Comparison of ENCODE assay signal across 8 cellular contexts in the genomic region with DNA sequence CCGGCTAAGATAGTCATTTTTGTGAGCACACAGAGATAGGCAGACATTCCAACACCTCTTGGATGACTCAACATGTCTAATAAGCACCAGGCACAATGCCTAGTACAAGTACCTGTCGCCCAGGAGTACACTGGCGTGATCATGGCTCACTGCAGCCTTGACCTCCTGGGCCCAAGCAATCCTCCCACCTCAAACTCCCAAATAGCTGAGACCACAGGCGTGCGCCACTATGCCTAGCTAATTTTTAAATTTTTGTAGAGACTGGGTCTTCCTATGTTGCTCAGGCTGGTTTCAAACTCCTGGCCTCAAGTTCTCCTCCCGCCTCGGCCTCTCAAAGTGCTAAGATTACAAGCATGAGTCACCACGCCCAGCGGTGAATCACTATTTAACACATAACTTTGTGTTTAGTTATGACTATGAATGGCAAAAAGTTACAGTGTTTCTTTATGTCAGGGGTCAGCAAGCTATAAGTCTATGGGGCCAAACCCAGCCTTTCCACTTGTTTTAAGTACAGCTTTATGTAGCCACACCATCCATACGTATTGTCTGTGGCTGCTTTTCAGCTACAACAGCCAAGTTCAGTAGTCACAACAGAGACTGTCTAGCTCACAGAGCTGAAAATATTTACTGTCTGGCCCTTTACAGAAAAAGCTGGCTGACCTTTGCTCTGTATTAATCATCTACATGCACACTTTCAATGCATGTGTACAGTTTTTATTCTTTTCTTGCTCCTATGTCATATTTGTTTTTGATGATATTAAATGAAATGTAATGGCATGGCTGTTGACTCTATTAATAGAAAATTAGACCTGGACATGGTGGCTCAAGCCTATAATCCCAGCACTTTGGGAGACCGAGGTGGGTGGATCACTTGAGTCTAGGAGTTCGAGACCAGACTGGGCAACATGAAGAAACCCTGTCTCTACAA. TPM values are rescaled to one million over a fixed set of nuclear protein-coding genes. Genes with fewer than 3 reads are reported as not detected.
DNase-seq lines count a peak whose midpoint lies in the region; ATAC-seq lines count a peak whose summit lies in the region.

No MANE protein-coding gene starts in this region.

- peak; percentile 82 for ATAC-seq in activated CD8-positive, alpha-beta memory T cell treated with anti-CD3 and anti-CD28 coated beads, Interleukin-2, amount 10 ng/mL, durations not matched to agents 7 days and 5 days
- ATAC-seq in stimulated activated memory B cell treated with anti-CD40 and anti-IgM and Interleukin-4, amounts not matched to agents 10 μg/mL and 1 μg/mL and 100 μg/mL, for 72 hours: no peak
- ATAC-seq in HG03159 (IDR thresholded peaks at IDR 0.05; ENCODE audit: unreplicated experiment): no peak

- CTCF ChIA-PET in activated CD8-positive, alpha-beta memory T cell treated with anti-CD3 and anti-CD28 coated beads, Interleukin-2, amount 10 ng/mL, durations not matched to agents 7 days and 5 days (lab: Charles Lee): interaction anchor here (0.8 to 3.2 kb wide), 5 partner anchors 11 to 334 kb away, joined by 3 to 9 read pairs (median 3); partner anchors contain the start of gene HYCC2

- H3K4me3 Mint-ChIP-seq in activated CD8-positive, alpha-beta memory T cell treated with anti-CD3 and anti-CD28 coated beads, Interleukin-2, amount 10 ng/mL, durations not matched to agents 7 days and 5 days: no peak overlapping the region
- H3K4me3 Mint-ChIP-seq in stimulated activated memory B cell treated with anti-CD40 and anti-IgM and Interleukin-4, amounts not matched to agents 10 μg/mL and 1 μg/mL and 100 μg/mL, for 72 hours: no peak overlapping the region

- peaks cover 54% of the 10 kb centered on the region for H3K36me3 Mint-ChIP-seq in activated CD8-positive, alpha-beta memory T cell treated with anti-CD3 and anti-CD28 coated beads, Interleukin-2, amount 10 ng/mL, durations not matched to agents 7 days and 5 days
- peaks cover 48% of the 10 kb centered on the region for H3K36me3 Mint-ChIP-seq in stimulated activated memory B cell treated with anti-CD40 and anti-IgM and Interleukin-4, amounts not matched to agents 10 μg/mL and 1 μg/mL and 100 μg/mL, for 72 hours

- no peaks in the 10 kb centered on the region for H3K9me3 Mint-ChIP-seq in activated CD8-positive, alpha-beta memory T cell treated with anti-CD3 and anti-CD28 coated beads, Interleukin-2, amount 10 ng/mL, durations not matched to agents 7 days and 5 days (ENCODE audit: low read depth)
- H3K9me3 Mint-ChIP-seq in stimulated activated memory B cell treated with anti-CD40 and anti-IgM and Interleukin-4, amounts not matched to agents 10 μg/mL and 1 μg/mL and 100 μg/mL, for 72 hours: no peaks in the 10 kb centered on the region

- peak overlapping the region; percentile 54 for H3K27ac Mint-ChIP-seq in activated CD8-positive, alpha-beta memory T cell treated with anti-CD3 and anti-CD28 coated beads, Interleukin-2, amount 10 ng/mL, durations not matched to agents 7 days and 5 days
- peak overlapping the region; percentile 3 for H3K27ac Mint-ChIP-seq in stimulated activated memory B cell treated with anti-CD40 and anti-IgM and Interleukin-4, amounts not matched to agents 10 μg/mL and 1 μg/mL and 100 μg/mL, for 72 hours

- peaks cover 23% of the 10 kb centered on the region for H3K4me1 Mint-ChIP-seq in activated CD8-positive, alpha-beta memory T cell treated with anti-CD3 and anti-CD28 coated beads, Interleukin-2, amount 10 ng/mL, durations not matched to agents 7 days and 5 days
- peaks cover 9% of the 10 kb centered on the region for H3K4me1 Mint-ChIP-seq in stimulated activated memory B cell treated with anti-CD40 and anti-IgM and Interleukin-4, amounts not matched to agents 10 μg/mL and 1 μg/mL and 100 μg/mL, for 72 hours

- H3K27me3 Mint-ChIP-seq in activated CD8-positive, alpha-beta memory T cell treated with anti-CD3 and anti-CD28 coated beads, Interleukin-2, amount 10 ng/mL, durations not matched to agents 7 days and 5 days: no peaks in the 10 kb centered on the region
- H3K27me3 Mint-ChIP-seq in stimulated activated memory B cell treated with anti-CD40 and anti-IgM and Interleukin-4, amounts not matched to agents 10 μg/mL and 1 μg/mL and 100 μg/mL, for 72 hours: no peaks in the 10 kb centered on the region

- DNase-seq in DMS53 (lab: John Stamatoyannopoulos, UW) (peak; percentile 23), DMS53 treated with DMSO at 0.1 percent for 48 hours (lab: John Stamatoyannopoulos, UW; ENCODE audit: unreplicated experiment) (no peak), glomerular visceral epithelial cell (ENCODE audit: extremely low spot score) (peak; percentile 74), HuH-7 (ENCODE audit: low spot score) (no peak), NCI-H1930 (lab: John Stamatoyannopoulos, UW) (no peak)
- peak; percentile 73 for DNase-seq in activated CD8-positive, alpha-beta memory T cell treated with anti-CD3 and anti-CD28 coated beads, Interleukin-2, amount 10 ng/mL, durations not matched to agents 7 days and 5 days

RNA-seq across cellular contexts. Expression of gene ORC2, which starts 18.7 kb away (rescaled TPM):
- 10 to 100 TPM; 54.8 to 57.8 TPM for total RNA-seq in activated CD8-positive, alpha-beta memory T cell treated with anti-CD3 and anti-CD28 coated beads, Interleukin-2, amount 10 ng/mL, durations not matched to agents 7 days and 5 days

RNA-seq across cellular contexts. Expression of gene NIF3L1, which starts 55.6 kb away (rescaled TPM):
- 10 to 100 TPM; 28.3 to 37.6 TPM for total RNA-seq in activated CD8-positive, alpha-beta memory T cell treated with anti-CD3 and anti-CD28 coated beads, Interleukin-2, amount 10 ng/mL, durations not matched to agents 7 days and 5 days

RNA-seq across cellular contexts. Expression of gene PPIL3, which starts 55.9 kb away (rescaled TPM):
- 10 to 100 TPM; 40.2 to 41.5 TPM for total RNA-seq in activated CD8-positive, alpha-beta memory T cell treated with anti-CD3 and anti-CD28 coated beads, Interleukin-2, amount 10 ng/mL, durations not matched to agents 7 days and 5 days

Comparison
In these comparisons a context has a peak if more than half of its experiments do, and no peak if none do; other contexts are left out.
1. DNase-seq: peak in DMS53 (single experiment), activated CD8-positive, alpha-beta memory T cell treated with anti-CD3 and anti-CD28 coated beads, Interleukin-2, amount 10 ng/mL, durations not matched to agents 7 days and 5 days (single experiment) and glomerular visceral epithelial cell (single experiment); none in DMS53 treated with DMSO at 0.1 percent for 48 hours (single experiment), HuH-7 (single experiment) and NCI-H1930 (0 of 2).